15 cellular contexts compared by ENCODE assay signal in the genomic region with DNA sequence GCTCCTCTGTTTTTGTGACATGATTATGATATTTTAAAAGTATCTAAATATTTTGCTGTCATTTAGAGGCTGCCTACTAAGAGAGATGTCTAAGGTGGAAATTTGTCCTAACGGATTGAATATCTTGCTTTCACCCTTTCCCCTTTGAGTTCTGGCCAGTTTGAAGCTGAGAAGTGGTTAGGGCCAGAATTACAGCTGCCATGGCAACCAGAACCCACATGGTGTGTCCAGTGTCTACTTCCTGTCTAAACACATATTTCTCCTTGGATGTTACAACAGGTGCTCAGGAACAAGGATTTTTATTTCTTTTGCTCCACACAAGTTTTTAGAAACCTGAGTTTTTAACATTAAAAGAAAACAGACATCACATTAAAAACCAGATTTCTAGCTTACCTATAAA.
DNase-seq lines count a peak whose midpoint lies in the region; ATAC-seq and TF ChIP-seq lines count a peak whose summit lies in the region.
"Had no signal": no experiment of that assay in that cellular context is flagged by ENCODE, and none has a peak within 500 bp of the region (broad histone marks: within the 10 kb centered on the region; RNA-seq: fewer than 3 reads in every experiment).

No MANE protein-coding gene starts in this region.

- no peak overlapping the region for H3K27ac ChIP-seq in thyroid gland

- peaks cover 2% of the 10 kb centered on the region for H3K36me3 Mint-ChIP-seq in activated CD4-positive, alpha-beta memory T cell treated with anti-CD3 and anti-CD28 coated beads for 36 hours
- peaks cover 3% of the 10 kb centered on the region for H3K36me3 Mint-ChIP-seq in activated CD4-positive, alpha-beta memory T cell treated with anti-CD3 and anti-CD28 coated beads, Interleukin-2, amount 10 ng/mL, durations not matched to agents 7 days and 5 days (ENCODE audit: low read depth)
- H3K36me3 Mint-ChIP-seq in activated naive CD8-positive, alpha-beta T cell treated with anti-CD3 and anti-CD28 coated beads for 36 hours, result peaks cover 21% of the 10 kb centered on the region
- peaks cover 2% of the 10 kb centered on the region for H3K36me3 Mint-ChIP-seq in activated naive CD8-positive, alpha-beta T cell treated with anti-CD3 and anti-CD28 coated beads, Interleukin-2, amount 50 U/mL, for 24 hours (ENCODE audit: low read depth)
- H3K36me3 Mint-ChIP-seq in activated CD8-positive, alpha-beta T cell treated with anti-CD3 and anti-CD28 coated beads, Interleukin-2, amount 10 ng/mL, durations not matched to agents 7 days and 5 days (ENCODE audit: low read depth), result peaks cover 10% of the 10 kb centered on the region

- CTCF ChIA-PET in activated CD4-positive, alpha-beta memory T cell treated with anti-CD3 and anti-CD28 coated beads for 36 hours (lab: Charles Lee), result interaction anchor here (0.6 to 1.5 kb wide), 2 partner anchors 30 to 31 kb away, joined by 3 to 5 read pairs; no protein-coding TSS in a partner anchor
- CTCF ChIA-PET in activated CD4-positive, alpha-beta memory T cell treated with anti-CD3 and anti-CD28 coated beads, Interleukin-2, amount 10 ng/mL, durations not matched to agents 7 days and 5 days (lab: Charles Lee), result interaction anchor here (1.3 kb wide), 1 partner anchor 12 kb away, joined by 4 read pairs; no protein-coding TSS in a partner anchor
- CTCF ChIA-PET in activated CD8-positive, alpha-beta T cell treated with anti-CD3 and anti-CD28 coated beads, Interleukin-2, amount 10 ng/mL, durations not matched to agents 7 days and 5 days (lab: Charles Lee), result interaction anchor here (1.1 to 3.1 kb wide), 5 partner anchors 10 to 562 kb away, joined by 3 to 14 read pairs (median 4); no protein-coding TSS in a partner anchor

- POLR2A ChIA-PET in activated CD4-positive, alpha-beta memory T cell treated with anti-CD3 and anti-CD28 coated beads for 36 hours (lab: Charles Lee), result no interaction called here
- POLR2A ChIA-PET in activated CD4-positive, alpha-beta memory T cell treated with anti-CD3 and anti-CD28 coated beads, Interleukin-2, amount 10 ng/mL, durations not matched to agents 7 days and 5 days (lab: Charles Lee), result interaction anchor here (1.0 kb wide), 1 partner anchor 547 kb away, joined by 4 read pairs; no protein-coding TSS in a partner anchor
- POLR2A ChIA-PET in activated CD8-positive, alpha-beta T cell treated with anti-CD3 and anti-CD28 coated beads, Interleukin-2, amount 10 ng/mL, durations not matched to agents 7 days and 5 days (lab: Charles Lee), result no interaction called here

- H3K4me1 Mint-ChIP-seq in activated CD4-positive, alpha-beta memory T cell treated with anti-CD3 and anti-CD28 coated beads for 36 hours (ENCODE audit: low read depth), result peaks cover 13% of the 10 kb centered on the region
- H3K4me1 Mint-ChIP-seq in activated CD4-positive, alpha-beta memory T cell treated with anti-CD3 and anti-CD28 coated beads, Interleukin-2, amount 10 ng/mL, durations not matched to agents 7 days and 5 days, result peaks cover 32% of the 10 kb centered on the region
- peaks cover 15% of the 10 kb centered on the region for H3K4me1 Mint-ChIP-seq in activated naive CD8-positive, alpha-beta T cell treated with anti-CD3 and anti-CD28 coated beads for 36 hours
- H3K4me1 Mint-ChIP-seq in activated naive CD8-positive, alpha-beta T cell treated with anti-CD3 and anti-CD28 coated beads, Interleukin-2, amount 50 U/mL, for 24 hours, result peaks cover 20% of the 10 kb centered on the region
- peaks cover 67% of the 10 kb centered on the region for H3K4me1 Mint-ChIP-seq in activated CD8-positive, alpha-beta T cell treated with anti-CD3 and anti-CD28 coated beads, Interleukin-2, amount 10 ng/mL, durations not matched to agents 7 days and 5 days (ENCODE audit: low read depth)
- H3K4me1 Mint-ChIP-seq: B cell had no signal

- H3K4me3 Mint-ChIP-seq in activated CD4-positive, alpha-beta memory T cell treated with anti-CD3 and anti-CD28 coated beads for 36 hours, result no peak overlapping the region
- no peak overlapping the region for H3K4me3 Mint-ChIP-seq in activated CD4-positive, alpha-beta memory T cell treated with anti-CD3 and anti-CD28 coated beads, Interleukin-2, amount 10 ng/mL, durations not matched to agents 7 days and 5 days
- no peak overlapping the region for H3K4me3 Mint-ChIP-seq in activated naive CD8-positive, alpha-beta T cell treated with anti-CD3 and anti-CD28 coated beads for 36 hours
- no peak overlapping the region for H3K4me3 Mint-ChIP-seq in activated naive CD8-positive, alpha-beta T cell treated with anti-CD3 and anti-CD28 coated beads, Interleukin-2, amount 50 U/mL, for 24 hours
- no peak overlapping the region for H3K4me3 Mint-ChIP-seq in activated CD8-positive, alpha-beta T cell treated with anti-CD3 and anti-CD28 coated beads, Interleukin-2, amount 10 ng/mL, durations not matched to agents 7 days and 5 days
- H3K4me3 Mint-ChIP-seq: B cell, HFFc6 had no signal

- no peak overlapping the region for H3K4me3 ChIP-seq in thyroid gland (replicated peaks in 1 of 3)

- no peaks in the 10 kb centered on the region for H3K36me3 ChIP-seq in thyroid gland

- H3K9me3 Mint-ChIP-seq in activated CD4-positive, alpha-beta memory T cell treated with anti-CD3 and anti-CD28 coated beads for 36 hours, result no peaks in the 10 kb centered on the region
- H3K9me3 Mint-ChIP-seq in activated CD4-positive, alpha-beta memory T cell treated with anti-CD3 and anti-CD28 coated beads, Interleukin-2, amount 10 ng/mL, durations not matched to agents 7 days and 5 days, result no peaks in the 10 kb centered on the region
- H3K9me3 Mint-ChIP-seq in activated naive CD8-positive, alpha-beta T cell treated with anti-CD3 and anti-CD28 coated beads for 36 hours, result no peaks in the 10 kb centered on the region
- no peaks in the 10 kb centered on the region for H3K9me3 Mint-ChIP-seq in activated naive CD8-positive, alpha-beta T cell treated with anti-CD3 and anti-CD28 coated beads, Interleukin-2, amount 50 U/mL, for 24 hours
- H3K9me3 Mint-ChIP-seq in activated CD8-positive, alpha-beta T cell treated with anti-CD3 and anti-CD28 coated beads, Interleukin-2, amount 10 ng/mL, durations not matched to agents 7 days and 5 days (ENCODE audit: insufficient read depth), result no peaks in the 10 kb centered on the region

- DNase-seq in activated CD4-positive, alpha-beta memory T cell treated with anti-CD3 and anti-CD28 coated beads for 36 hours, result no peak
- DNase-seq in activated CD4-positive, alpha-beta memory T cell treated with anti-CD3 and anti-CD28 coated beads, Interleukin-2, amount 10 ng/mL, durations not matched to agents 7 days and 5 days, result no peak
- no peak for DNase-seq in activated naive CD8-positive, alpha-beta T cell treated with anti-CD3 and anti-CD28 coated beads for 36 hours
- DNase-seq in activated naive CD8-positive, alpha-beta T cell treated with anti-CD3 and anti-CD28 coated beads, Interleukin-2, amount 50 U/mL, for 24 hours, result no peak
- no peak for DNase-seq in activated CD8-positive, alpha-beta T cell treated with anti-CD3 and anti-CD28 coated beads, Interleukin-2, amount 10 ng/mL, durations not matched to agents 7 days and 5 days
- peak; percentile 59 to 61 for DNase-seq in thyroid gland
- DNase-seq in activated effector memory CD4-positive, alpha-beta T cell treated with Interleukin-2 at 50 U/mL for 16 hours, result no peak
- DNase-seq: C1 segment of cervical spinal cord, DND-41, GDM1, HCEC 1CT, HFFc6 had no signal

- H3K27me3 ChIP-seq in thyroid gland, result no peaks in the 10 kb centered on the region

- no peaks in the 10 kb centered on the region for H3K4me1 ChIP-seq in thyroid gland

- no peak for ATAC-seq in activated naive CD8-positive, alpha-beta T cell treated with anti-CD3 and anti-CD28 coated beads, Interleukin-2, amount 50 U/mL, for 24 hours
- ATAC-seq in activated CD8-positive, alpha-beta T cell treated with anti-CD3 and anti-CD28 coated beads, Interleukin-2, amount 10 ng/mL, durations not matched to agents 7 days and 5 days, result no peak
- ATAC-seq in GM21825 (IDR thresholded peaks at IDR 0.05; ENCODE audit: unreplicated experiment), result no peak

- no peaks in the 10 kb centered on the region for H3K9me3 ChIP-seq in thyroid gland

- WGBS in thyroid gland, 2 donors, result 25 to 31% methylated on average over 1 of the region's 1 CpG

- TF ChIP-seq POLR2A in thyroid gland (IDR thresholded peaks at IDR 0.05), result no peak

- intact Hi-C loops in activated CD4-positive, alpha-beta memory T cell treated with anti-CD3 and anti-CD28 coated beads for 36 hours (cut with micrococcal nuclease), result no loop called here
- intact Hi-C loops in thyroid gland (cut with DNase I), result no loop called here

- peak overlapping the region; percentile 69 for H3K27ac Mint-ChIP-seq in activated CD4-positive, alpha-beta memory T cell treated with anti-CD3 and anti-CD28 coated beads for 36 hours
- no peak overlapping the region for H3K27ac Mint-ChIP-seq in activated CD4-positive, alpha-beta memory T cell treated with anti-CD3 and anti-CD28 coated beads, Interleukin-2, amount 10 ng/mL, durations not matched to agents 7 days and 5 days
- H3K27ac Mint-ChIP-seq in activated naive CD8-positive, alpha-beta T cell treated with anti-CD3 and anti-CD28 coated beads for 36 hours, result peak overlapping the region; percentile 58
- no peak overlapping the region for H3K27ac Mint-ChIP-seq in activated naive CD8-positive, alpha-beta T cell treated with anti-CD3 and anti-CD28 coated beads, Interleukin-2, amount 50 U/mL, for 24 hours
- peak overlapping the region; percentile 52 for H3K27ac Mint-ChIP-seq in activated CD8-positive, alpha-beta T cell treated with anti-CD3 and anti-CD28 coated beads, Interleukin-2, amount 10 ng/mL, durations not matched to agents 7 days and 5 days
- H3K27ac Mint-ChIP-seq: B cell, HFFc6 had no signal

- TF ChIP-seq CTCF in thyroid gland (IDR thresholded peaks at IDR 0.05), result no peak

- no peaks in the 10 kb centered on the region for H3K27me3 Mint-ChIP-seq in activated CD4-positive, alpha-beta memory T cell treated with anti-CD3 and anti-CD28 coated beads for 36 hours
- H3K27me3 Mint-ChIP-seq in activated CD4-positive, alpha-beta memory T cell treated with anti-CD3 and anti-CD28 coated beads, Interleukin-2, amount 10 ng/mL, durations not matched to agents 7 days and 5 days, result no peaks in the 10 kb centered on the region
- no peaks in the 10 kb centered on the region for H3K27me3 Mint-ChIP-seq in activated naive CD8-positive, alpha-beta T cell treated with anti-CD3 and anti-CD28 coated beads for 36 hours
- no peaks in the 10 kb centered on the region for H3K27me3 Mint-ChIP-seq in activated naive CD8-positive, alpha-beta T cell treated with anti-CD3 and anti-CD28 coated beads, Interleukin-2, amount 50 U/mL, for 24 hours
- no peaks in the 10 kb centered on the region for H3K27me3 Mint-ChIP-seq in activated CD8-positive, alpha-beta T cell treated with anti-CD3 and anti-CD28 coated beads, Interleukin-2, amount 10 ng/mL, durations not matched to agents 7 days and 5 days (ENCODE audit: low read depth)
- H3K27me3 Mint-ChIP-seq: CD4-positive, alpha-beta memory T cell had no signal

Comparison
In these comparisons a context has a peak if more than half of its experiments do, and no peak if none do; other contexts are left out.
1. H3K27ac Mint-ChIP-seq: peak in activated CD4-positive, alpha-beta memory T cell treated with anti-CD3 and anti-CD28 coated beads for 36 hours (single experiment), activated naive CD8-positive, alpha-beta T cell treated with anti-CD3 and anti-CD28 coated beads for 36 hours (single experiment) and activated CD8-positive, alpha-beta T cell treated with anti-CD3 and anti-CD28 coated beads, Interleukin-2, amount 10 ng/mL, durations not matched to agents 7 days and 5 days (single experiment); none in activated CD4-positive, alpha-beta memory T cell treated with anti-CD3 and anti-CD28 coated beads, Interleukin-2, amount 10 ng/mL, durations not matched to agents 7 days and 5 days (single experiment) and activated naive CD8-positive, alpha-beta T cell treated with anti-CD3 and anti-CD28 coated beads, Interleukin-2, amount 50 U/mL, for 24 hours (single experiment).
2. DNase-seq: peak in thyroid gland (2 of 2); none in activated CD4-positive, alpha-beta memory T cell treated with anti-CD3 and anti-CD28 coated beads for 36 hours (single experiment), activated CD4-positive, alpha-beta memory T cell treated with anti-CD3 and anti-CD28 coated beads, Interleukin-2, amount 10 ng/mL, durations not matched to agents 7 days and 5 days (single experiment), activated naive CD8-positive, alpha-beta T cell treated with anti-CD3 and anti-CD28 coated beads for 36 hours (single experiment), activated naive CD8-positive, alpha-beta T cell treated with anti-CD3 and anti-CD28 coated beads, Interleukin-2, amount 50 U/mL, for 24 hours (single experiment), activated CD8-positive, alpha-beta T cell treated with anti-CD3 and anti-CD28 coated beads, Interleukin-2, amount 10 ng/mL, durations not matched to agents 7 days and 5 days (single experiment) and activated effector memory CD4-positive, alpha-beta T cell treated with Interleukin-2 at 50 U/mL for 16 hours (single experiment).